ENCODE assay signal across 11 cellular contexts in the genomic region with DNA sequence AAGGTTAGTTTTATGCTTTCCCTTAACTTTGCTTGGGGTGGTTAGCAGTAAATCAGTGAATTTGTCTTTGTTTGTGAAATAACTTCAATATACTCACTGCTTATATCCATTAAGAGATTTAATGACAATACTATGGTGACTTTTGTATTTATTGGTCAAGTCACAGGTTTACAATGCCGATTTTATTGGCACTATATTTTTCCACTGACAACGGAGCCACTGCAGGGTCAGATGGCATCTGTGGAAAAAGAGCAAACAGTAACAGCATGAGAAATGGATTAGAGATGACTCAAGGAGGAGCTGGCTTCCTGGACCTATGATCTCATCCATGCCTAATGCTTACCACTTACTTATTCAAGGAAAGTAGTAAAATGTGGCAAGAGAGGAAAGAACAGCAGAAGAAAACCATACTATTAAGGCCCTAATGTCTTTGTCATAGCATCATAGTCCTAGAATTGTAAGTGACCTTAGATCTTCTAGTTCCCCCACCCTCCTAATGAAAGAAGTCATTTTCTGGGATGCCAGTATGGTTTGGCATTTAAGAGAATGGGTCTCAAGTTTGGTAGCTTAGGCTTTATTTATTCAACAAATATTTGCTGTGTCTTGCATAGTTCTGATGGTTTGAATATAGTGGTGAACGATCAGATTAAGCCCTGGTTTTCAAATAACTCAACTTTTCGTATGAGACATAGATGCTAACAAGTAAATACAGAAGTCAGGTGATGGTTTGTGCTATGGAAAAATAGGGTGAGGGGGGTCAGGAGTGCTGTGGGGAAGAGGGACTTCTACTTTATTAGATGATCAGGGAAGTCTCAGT. TPM values are rescaled to one million over a fixed set of nuclear protein-coding genes. Genes with fewer than 3 reads are reported as not detected.
A peak's percentile ranks its signal among the peaks of the same experiment; 100 is the strongest.
DNase-seq lines count a peak whose midpoint lies in the region; ATAC-seq, FAIRE-seq and TF ChIP-seq lines count a peak whose summit lies in the region.
"Had no signal": no experiment of that assay in that cellular context is flagged by ENCODE, and none has a peak within 500 bp of the region (broad histone marks: within the 10 kb centered on the region; RNA-seq: fewer than 3 reads in every experiment).

No MANE protein-coding gene starts in this region.

- H3K4me2 ChIP-seq in skeletal muscle satellite cell (ENCODE audit: low read length) = peak overlapping the region; percentile 50

- H3K27ac ChIP-seq in RWPE2 (ENCODE audit: poor library complexity, severe bottlenecking) = peak overlapping the region; percentile 55
- H3K27ac ChIP-seq: HL-60 had no signal

- peak; percentile 81 for DNase-seq in H4 (ENCODE audit: low spot score)
- no peak for DNase-seq in RWPE2 (ENCODE audit: low spot score)
- DNase-seq in fibroblast of mammary gland (ENCODE audit: low read depth) = peak; percentile 95
- DNase-seq in NCI-H2227 treated with DMSO at 0.1 percent for 48 hours (lab: John Stamatoyannopoulos, UW) = no peak
- DNase-seq in sciatic nerve (ENCODE audit: low spot score) = no peak
- DNase-seq in mucosa of gallbladder (ENCODE audit: low spot score) = no peak
- no peak for DNase-seq in GM12891 (ENCODE audit: insufficient read length, low spot score)
- DNase-seq: islet precursor cell; stimulated activated CD4-positive, alpha-beta T cell treated with anti-CD3 and anti-CD28 coated beads, Interleukin-12 subunit alpha, Interleukin-12 subunit beta, amount 100 ng/mL, for 4 hours had no signal

- intact Hi-C loops in sciatic nerve (cut with DNase I) = no loop called here

- H3K4me3 ChIP-seq in RWPE2 (ENCODE audit: severe bottlenecking) (no peak overlapping the region), fibroblast of mammary gland (ENCODE audit: control insufficient read depth, low read depth, low read length) (no peak overlapping the region), skeletal muscle satellite cell (ENCODE audit: low read length) (no peak overlapping the region)

- TF ChIP-seq CTCF in RWPE2 (IDR thresholded peaks at IDR 0.05; ENCODE audit: poor library complexity, severe bottlenecking) = no peak
- no peak for TF ChIP-seq CTCF in fibroblast of mammary gland (conservative IDR thresholded peaks at IDR 0.05; ENCODE audit: control insufficient read depth, insufficient read depth, low read depth, low read length)

- no peak for FAIRE-seq in GM12891 (lab: Jason Lieb, UNC)

- peak; percentile 98 for ATAC-seq in RWPE2 (ENCODE audit: low read depth)
- ATAC-seq in sciatic nerve = no peak

- H3K36me3 ChIP-seq in RWPE2 (ENCODE audit: low read depth) (0 out of 2 replicates have a peak, but pooled peaks cover 9% of the 10 kb centered on the region), skeletal muscle satellite cell (ENCODE audit: insufficient read depth, low read length) (no peaks in the 10 kb centered on the region)

- peak overlapping the region; percentile 50 for H3K9ac ChIP-seq in skeletal muscle satellite cell (ENCODE audit: low read depth, low read length)

- peaks cover 17% of the 10 kb centered on the region for H3K4me1 ChIP-seq in RWPE2 (ENCODE audit: insufficient read depth, poor library complexity, severe bottlenecking)
- H3K4me1 ChIP-seq in skeletal muscle satellite cell (ENCODE audit: control insufficient read depth, insufficient read depth, low read length) = peaks cover 19% of the 10 kb centered on the region

- H3K27me3 ChIP-seq in RWPE2 (ENCODE audit: insufficient read depth, poor library complexity, severe bottlenecking) = no peaks in the 10 kb centered on the region
- H3K27me3 ChIP-seq in skeletal muscle satellite cell (ENCODE audit: control insufficient read depth, insufficient read depth, low read length) = no peaks in the 10 kb centered on the region

- TF ChIP-seq POLR2A in GM12891 (IDR thresholded peaks at IDR 0.05; ENCODE audit: low read depth, low read length) = no peak

- H3K9me3 ChIP-seq in RWPE2 (ENCODE audit: severe bottlenecking) (no peaks in the 10 kb centered on the region), skeletal muscle satellite cell (replicated peaks; ENCODE audit: low read length) (no peaks in the 10 kb centered on the region)

TF ChIP-seq in GM12891, 5 proteins besides CTCF, POLR2A, EP300 and RAD21:
- no peak for TF ChIP-seq SPI1 (IDR thresholded peaks at IDR 0.05; ENCODE audit: low read depth, low read length)
- no peak for TF ChIP-seq TAF1 (IDR thresholded peaks at IDR 0.05; ENCODE audit: low read depth, low read length)
- TF ChIP-seq POLR2AphosphoS5 (IDR thresholded peaks at IDR 0.05; ENCODE audit: low read depth, low read length) = no peak
- no peak for TF ChIP-seq PAX5 (IDR thresholded peaks at IDR 0.05; ENCODE audit: insufficient read depth, low read length, severe bottlenecking)
- TF ChIP-seq POU2F2 (IDR thresholded peaks at IDR 0.05; ENCODE audit: low read depth, low read length) = no peak

RNA-seq across cellular contexts. Expression of gene RNF144B, which starts 18.5 kb away (rescaled TPM):
- total RNA-seq in H4 (2014; rRNA removed; shearing (Covaris generic)) = 0.27 and 0.31 TPM in 2 replicates
- total RNA-seq in skeletal muscle satellite cell (2012; rRNA removed) = 1.0 and 1.5 TPM in 2 replicates
- total RNA-seq in sciatic nerve (19.0 TPM), mucosa of gallbladder (33.9 TPM)
- 0.08 TPM for polyA plus RNA-seq in GM12891 (2012; ENCODE audit: low read depth, missing spikeins)

Comparison
In these comparisons a context has a peak if more than half of its experiments do, and no peak if none do; other contexts are left out.
1. DNase-seq: peak in H4 (single experiment) and fibroblast of mammary gland (single experiment); none in RWPE2 (single experiment), NCI-H2227 treated with DMSO at 0.1 percent for 48 hours (single experiment), sciatic nerve (single experiment), mucosa of gallbladder (single experiment) and GM12891 (single experiment).
2. RNA of gene RNF144B, which starts 18.5 kb away (total RNA-seq): 33.9 TPM in mucosa of gallbladder (single experiment) and 19.0 TPM in sciatic nerve (single experiment); 0.27 to 0.31 TPM in H4; every median in the first group is over 10 times any median in the second.